ENCODE assay signal across 8 cellular contexts in genomic region chr12:121465921-121466799, GRCh38.
A peak's percentile ranks its signal among the peaks of the same experiment; 100 is the strongest.
DNase-seq lines count a peak whose midpoint lies in the region; ATAC-seq and TF ChIP-seq lines count a peak whose summit lies in the region.

No MANE protein-coding gene starts in this region.

- no peak overlapping the region for H3K27ac ChIP-seq in cardiac muscle cell
- H3K27ac ChIP-seq in iPS-18a (ENCODE audit: low read length): no peak overlapping the region

- ATAC-seq in Right ventricle myocardium superior (ENCODE audit: poor library complexity) (no peak), HG03045 (IDR thresholded peaks at IDR 0.05; ENCODE audit: unreplicated experiment) (peak; percentile 11)

- peaks cover 7% of the 10 kb centered on the region for H3K4me1 ChIP-seq in cardiac muscle cell (ENCODE audit: low read depth)
- H3K4me1 ChIP-seq in iPS-18a (ENCODE audit: control insufficient read depth, low read depth, low read length): peaks cover 3% of the 10 kb centered on the region

- H3K4me1 Mint-ChIP-seq in activated naive CD4-positive, alpha-beta T cell treated with anti-CD3 and anti-CD28 coated beads, Interleukin-2, amount 50 U/mL, for 24 hours: peaks cover 30% of the 10 kb centered on the region

- peak overlapping the region; percentile 48 for H3K4me3 ChIP-seq in cardiac muscle cell
- peak overlapping the region; percentile 60 for H3K4me3 ChIP-seq in iPS-18a (ENCODE audit: low read length)

- intact Hi-C loops in Right ventricle myocardium superior (cut with DNase I): no loop called here

- no peaks in the 10 kb centered on the region for H3K36me3 Mint-ChIP-seq in activated naive CD4-positive, alpha-beta T cell treated with anti-CD3 and anti-CD28 coated beads, Interleukin-2, amount 50 U/mL, for 24 hours

- DNase-seq in cardiac muscle cell (ENCODE audit: low read depth in 1 of 2, low spot score in 1 of 2) (peak; percentile 30 to 33), Right ventricle myocardium superior (no peak), RKO (ENCODE audit: low spot score) (peak; percentile 13), GDM1 (lab: John Stamatoyannopoulos, UW) (no peak)
- DNase-seq in stimulated activated CD4-positive, alpha-beta T cell treated with anti-CD3 and anti-CD28 coated beads, Interleukin-2, amount 100 ng/mL, for 24 hours: peak; percentile 47 to 57

- H3K9me3 Mint-ChIP-seq in activated naive CD4-positive, alpha-beta T cell treated with anti-CD3 and anti-CD28 coated beads, Interleukin-2, amount 50 U/mL, for 24 hours: no peaks in the 10 kb centered on the region

- peak overlapping the region; percentile 96 for H3K27ac Mint-ChIP-seq in activated naive CD4-positive, alpha-beta T cell treated with anti-CD3 and anti-CD28 coated beads, Interleukin-2, amount 50 U/mL, for 24 hours

- H3K9me3 ChIP-seq in cardiac muscle cell (ENCODE audit: low read depth) (no peaks in the 10 kb centered on the region), iPS-18a (ENCODE audit: control insufficient read depth, low read depth, low read length) (no peaks in the 10 kb centered on the region)

- H3K27me3 ChIP-seq in cardiac muscle cell: peaks cover 3% of the 10 kb centered on the region
- peaks cover 11% of the 10 kb centered on the region for H3K27me3 ChIP-seq in iPS-18a (ENCODE audit: control insufficient read depth, insufficient read depth, low read length)

- peak overlapping the region; percentile 98 for H3K4me3 Mint-ChIP-seq in activated naive CD4-positive, alpha-beta T cell treated with anti-CD3 and anti-CD28 coated beads, Interleukin-2, amount 50 U/mL, for 24 hours

- H3K9ac ChIP-seq in iPS-18a (ENCODE audit: low read length): peak overlapping the region; percentile 37

- TF ChIP-seq CTCF in cardiac muscle cell (IDR thresholded peaks at IDR 0.05; ENCODE audit: low read depth, low read length): no peak

- H3K27me3 Mint-ChIP-seq in activated naive CD4-positive, alpha-beta T cell treated with anti-CD3 and anti-CD28 coated beads, Interleukin-2, amount 50 U/mL, for 24 hours: no peaks in the 10 kb centered on the region

- H3K36me3 ChIP-seq in cardiac muscle cell (no peaks in the 10 kb centered on the region), iPS-18a (ENCODE audit: control insufficient read depth, low read depth, low read length) (no peaks in the 10 kb centered on the region)

Comparison
In these comparisons a context has a peak if more than half of its experiments do, and no peak if none do; other contexts are left out.
1. DNase-seq: peak in cardiac muscle cell (2 of 2), RKO (single experiment) and stimulated activated CD4-positive, alpha-beta T cell treated with anti-CD3 and anti-CD28 coated beads, Interleukin-2, amount 100 ng/mL, for 24 hours (2 of 2); none in Right ventricle myocardium superior (single experiment) and GDM1 (single experiment).